Comparison of ENCODE assay signal across 7 cellular contexts in genomic region chr17:57097832-57098421, GRCh38. TPM values are rescaled to one million over a fixed set of nuclear protein-coding genes. Genes with fewer than 3 reads are reported as not detected.
DNase-seq lines count a peak whose midpoint lies in the region; ATAC-seq, FAIRE-seq and TF ChIP-seq lines count a peak whose summit lies in the region.

No MANE protein-coding gene starts in this region.

- intact Hi-C loops in left cardiac atrium (cut with DNase I), result no loop called here

- ATAC-seq in left cardiac atrium, result peak; percentile 69 to 73
- ATAC-seq in activated T-helper 17 cell treated with anti-CD3 and anti-CD28 coated beads, Interleukin-2, amount 50 U/mL, for 72 hours (replicated peaks), result no peak
- no peak for ATAC-seq in stimulated activated naive CD8-positive, alpha-beta T cell treated with anti-CD3 and anti-CD28 coated beads, Interleukin-15, Interleukin-2, amounts not matched to agents 100 U/mL and 50 U/mL, for 24 hours

- no peak overlapping the region for H3K27ac Mint-ChIP-seq in activated T-helper 17 cell treated with anti-CD3 and anti-CD28 coated beads, Interleukin-2, amount 50 U/mL, for 72 hours

- no peaks in the 10 kb centered on the region for H3K9me3 Mint-ChIP-seq in activated T-helper 17 cell treated with anti-CD3 and anti-CD28 coated beads, Interleukin-2, amount 50 U/mL, for 72 hours

- no peak overlapping the region for H3K4me3 ChIP-seq in subcutaneous abdominal adipose tissue (ENCODE audit: low read depth in 1 of 5, low read length in 5 of 5)

- H3K4me1 Mint-ChIP-seq in activated T-helper 17 cell treated with anti-CD3 and anti-CD28 coated beads, Interleukin-2, amount 50 U/mL, for 72 hours, result peaks cover 3% of the 10 kb centered on the region

- peak overlapping the region; percentile 71 for H3K27ac ChIP-seq in subcutaneous abdominal adipose tissue (ENCODE audit: low read depth, low read length)

- DNase-seq in HTR-8/SVneo (ENCODE audit: insufficient read length, low spot score), result no peak
- DNase-seq in amniotic epithelial cell (ENCODE audit: low read depth), result peak; percentile 54
- no peak for DNase-seq in left cardiac atrium
- no peak for DNase-seq in GM20000 (ENCODE audit: low spot score)
- no peak for DNase-seq in stimulated activated naive CD8-positive, alpha-beta T cell treated with anti-CD3 and anti-CD28 coated beads, Interleukin-15, Interleukin-2, amounts not matched to agents 100 U/mL and 50 U/mL, for 24 hours

- H3K4me3 Mint-ChIP-seq in activated T-helper 17 cell treated with anti-CD3 and anti-CD28 coated beads, Interleukin-2, amount 50 U/mL, for 72 hours, result no peak overlapping the region

- H3K9ac ChIP-seq in subcutaneous abdominal adipose tissue (ENCODE audit: low read length in 5 of 5), result peak overlapping the region in 1 of 5 donors; percentile 39

- H3K27me3 ChIP-seq in subcutaneous abdominal adipose tissue (ENCODE audit: control insufficient read depth in 5 of 5, insufficient read depth in 4 of 5, low read length in 5 of 5), result no peaks in the 10 kb centered on the region

- peaks cover 10 to 49% (median 37%) of the 10 kb centered on the region in 5 donors for H3K4me1 ChIP-seq in subcutaneous abdominal adipose tissue (ENCODE audit: control insufficient read depth in 5 of 5, insufficient read depth in 5 of 5, low read length in 5 of 5)

- H3K27me3 Mint-ChIP-seq in activated T-helper 17 cell treated with anti-CD3 and anti-CD28 coated beads, Interleukin-2, amount 50 U/mL, for 72 hours, result no peaks in the 10 kb centered on the region

- no peaks in the 10 kb centered on the region for H3K9me3 ChIP-seq in subcutaneous abdominal adipose tissue (ENCODE audit: control insufficient read depth in 5 of 5, low read length in 5 of 5)

- no peak for TF ChIP-seq CTCF in GM20000 (IDR thresholded peaks at IDR 0.05; ENCODE audit: extremely low read depth, missing control alignments)

- peak; percentile 42 for FAIRE-seq in HTR-8/SVneo (lab: Jason Lieb, UNC)

- no peaks in the 10 kb centered on the region for H3K36me3 Mint-ChIP-seq in activated T-helper 17 cell treated with anti-CD3 and anti-CD28 coated beads, Interleukin-2, amount 50 U/mL, for 72 hours (ENCODE audit: low read depth)

- no peaks in the 10 kb centered on the region for H3K36me3 ChIP-seq in subcutaneous abdominal adipose tissue (ENCODE audit: control insufficient read depth in 5 of 5, insufficient read depth in 5 of 5, low read length in 5 of 5)

RNA-seq across cellular contexts. Expression of gene AKAP1, which starts 12.9 kb away (rescaled TPM):
- total RNA-seq in left cardiac atrium, result 100 to 1,000 TPM in 1 of 2 donors, 10 to 100 TPM in 1; 86.3 to 131 TPM
- total RNA-seq in activated T-helper 17 cell treated with anti-CD3 and anti-CD28 coated beads, Interleukin-2, amount 50 U/mL, for 72 hours, result 10 to 100 TPM; 18.7 to 45.3 TPM

Comparison
In these comparisons a context has a peak if more than half of its experiments do, and no peak if none do; other contexts are left out.
1. ATAC-seq: peak in left cardiac atrium (2 of 2); none in activated T-helper 17 cell treated with anti-CD3 and anti-CD28 coated beads, Interleukin-2, amount 50 U/mL, for 72 hours (single experiment) and stimulated activated naive CD8-positive, alpha-beta T cell treated with anti-CD3 and anti-CD28 coated beads, Interleukin-15, Interleukin-2, amounts not matched to agents 100 U/mL and 50 U/mL, for 24 hours (single experiment).